ENCODE assay signal across 18 cellular contexts in genomic region chr2:48406096-48406495, GRCh38. TPM values are rescaled to one million over a fixed set of nuclear protein-coding genes. Genes with fewer than 3 reads are reported as not detected.
DNase-seq lines count a peak whose midpoint lies in the region; TF ChIP-seq lines count a peak whose summit lies in the region.
"Had no signal": no experiment of that assay in that cellular context is flagged by ENCODE, and none has a peak within 500 bp of the region (broad histone marks: within the 10 kb centered on the region; RNA-seq: fewer than 3 reads in every experiment).

No MANE protein-coding gene starts in this region.

- H4K20me1 ChIP-seq in KMS-11 (ENCODE audit: insufficient read depth) (no peaks in the 10 kb centered on the region), OCI-LY1 (ENCODE audit: insufficient read depth, low read length) (no peaks in the 10 kb centered on the region)

- H3K9me3 ChIP-seq in OCI-LY1 (ENCODE audit: low read length) (no peaks in the 10 kb centered on the region), prostate gland (no peaks in the 10 kb centered on the region)
- H3K9me3 ChIP-seq: MG63 had no signal

- H3K9me3 Mint-ChIP-seq in activated naive CD4-positive, alpha-beta T cell treated with anti-CD3 and anti-CD28 coated beads, Interleukin-2, amount 10 ng/mL, durations not matched to agents 7 days and 5 days, result no peaks in the 10 kb centered on the region

- no peak for DNase-seq in activated naive CD4-positive, alpha-beta T cell treated with anti-CD3 and anti-CD28 coated beads, Interleukin-2, amount 10 ng/mL, durations not matched to agents 7 days and 5 days
- DNase-seq in activated naive CD4-positive, alpha-beta T cell (lab: John Stamatoyannopoulos, UW), result no peak
- DNase-seq in fibroblast of villous mesenchyme (ENCODE audit: low read depth) (peak; percentile 7), NCI-H128 (lab: John Stamatoyannopoulos, UW; ENCODE audit: unreplicated experiment) (no peak), activated gamma-delta T cell treated with Interleukin-2 at 50 U/mL for 16 hours (no peak), prostate gland (ENCODE audit: low spot score) (no peak)
- DNase-seq: AML-193, COR-L47, DMS153, EL, KBM-7, MG63, NCI-H1436 treated with DMSO at 0.1 percent for 48 hours, NCI-H2029 treated with DMSO at 0.1 percent for 48 hours, NCI-H748 treated with DMSO at 0.1 percent for 48 hours had no signal

- no peak overlapping the region for H2AFZ ChIP-seq in KMS-11 (ENCODE audit: low read depth)
- H2AFZ ChIP-seq in OCI-LY1 (ENCODE audit: low read length), result no peak overlapping the region

- H3K79me2 ChIP-seq in KMS-11 (ENCODE audit: insufficient read depth, low read depth) (no peaks in the 10 kb centered on the region), OCI-LY1 (ENCODE audit: insufficient read depth, low read length) (no peaks in the 10 kb centered on the region)

- H3K4me2 ChIP-seq in KMS-11, result peak overlapping the region; percentile 36
- H3K4me2 ChIP-seq in OCI-LY1 (ENCODE audit: low read length), result no peak overlapping the region

- peaks cover 7% of the 10 kb centered on the region for H3K27me3 Mint-ChIP-seq in activated naive CD4-positive, alpha-beta T cell treated with anti-CD3 and anti-CD28 coated beads, Interleukin-2, amount 10 ng/mL, durations not matched to agents 7 days and 5 days

- TF ChIP-seq CTCF in KMS-11 (conservative IDR thresholded peaks at IDR 0.05; ENCODE audit: low read depth, low read length), result no peak
- TF ChIP-seq CTCF in OCI-LY1 (IDR thresholded peaks at IDR 0.05; ENCODE audit: low read length), result no peak
- TF ChIP-seq CTCF in fibroblast of villous mesenchyme (IDR thresholded peaks at IDR 0.05; ENCODE audit: insufficient read depth, low read depth, low read length), result no peak
- no peak for TF ChIP-seq CTCF in prostate gland (IDR thresholded peaks at IDR 0.05)

- CTCF ChIA-PET in activated naive CD4-positive, alpha-beta T cell treated with anti-CD3 and anti-CD28 coated beads, Interleukin-2, amount 10 ng/mL, durations not matched to agents 7 days and 5 days (lab: Charles Lee), result interaction anchor here (0.6 to 0.9 kb wide), 2 partner anchors 10 to 212 kb away, joined by 3 read pairs; no protein-coding TSS in a partner anchor

- intact Hi-C loops in prostate gland (cut with DNase I), result no loop called here

- H3K4me1 ChIP-seq in KMS-11 (ENCODE audit: low read depth, poor library complexity, severe bottlenecking) (peaks cover 17% of the 10 kb centered on the region), OCI-LY1 (ENCODE audit: insufficient read depth, low read length, severe bottlenecking) (peaks cover 40% of the 10 kb centered on the region), prostate gland (replicated peaks) (no peaks in the 10 kb centered on the region)

- no peaks in the 10 kb centered on the region for H3K9me2 ChIP-seq in OCI-LY1 (ENCODE audit: low read depth, low read length)

- H3K4me1 Mint-ChIP-seq in activated naive CD4-positive, alpha-beta T cell treated with anti-CD3 and anti-CD28 coated beads, Interleukin-2, amount 10 ng/mL, durations not matched to agents 7 days and 5 days, result peaks cover 26% of the 10 kb centered on the region

- WGBS in prostate gland, result 75% methylated on average over 3 of the region's 3 CpGs

- TF ChIP-seq POLR2A in prostate gland (IDR thresholded peaks at IDR 0.05), result no peak

- H3K27ac ChIP-seq in KMS-11 (no peak overlapping the region), OCI-LY1 (ENCODE audit: low read depth, low read length, poor library complexity, severe bottlenecking) (peak overlapping the region; percentile 52), prostate gland (no peak overlapping the region)

- peak overlapping the region; percentile 45 for H3K27ac Mint-ChIP-seq in activated naive CD4-positive, alpha-beta T cell treated with anti-CD3 and anti-CD28 coated beads, Interleukin-2, amount 10 ng/mL, durations not matched to agents 7 days and 5 days
- H3K27ac Mint-ChIP-seq: CD14-positive monocyte had no signal

- H3K27me3 ChIP-seq in KMS-11 (ENCODE audit: insufficient read depth, low read depth) (no peaks in the 10 kb centered on the region), OCI-LY1 (ENCODE audit: insufficient read depth, low read length) (no peaks in the 10 kb centered on the region), prostate gland (replicated peaks; ENCODE audit: insufficient read depth) (no peaks in the 10 kb centered on the region)
- H3K27me3 ChIP-seq: MG63 had no signal

- no peaks in the 10 kb centered on the region for H3K36me3 ChIP-seq in KMS-11 (ENCODE audit: insufficient read depth)
- no peaks in the 10 kb centered on the region for H3K36me3 ChIP-seq in OCI-LY1 (ENCODE audit: insufficient read depth, low read length)
- H3K36me3 ChIP-seq in prostate gland, result no peaks in the 10 kb centered on the region
- H3K36me3 ChIP-seq: MG63 had no signal

- no peak overlapping the region for H3K9ac ChIP-seq in KMS-11
- no peak overlapping the region for H3K9ac ChIP-seq in OCI-LY1 (ENCODE audit: low read length)

- no peaks in the 10 kb centered on the region for H3K36me3 Mint-ChIP-seq in activated naive CD4-positive, alpha-beta T cell treated with anti-CD3 and anti-CD28 coated beads, Interleukin-2, amount 10 ng/mL, durations not matched to agents 7 days and 5 days
- H3K36me3 Mint-ChIP-seq: CD14-positive monocyte had no signal

- no peaks in the 10 kb centered on the region for H3F3A ChIP-seq in OCI-LY1 (ENCODE audit: insufficient read depth, low read length)

- no peak overlapping the region for H3K4me3 Mint-ChIP-seq in activated naive CD4-positive, alpha-beta T cell treated with anti-CD3 and anti-CD28 coated beads, Interleukin-2, amount 10 ng/mL, durations not matched to agents 7 days and 5 days
- H3K4me3 Mint-ChIP-seq: CD14-positive monocyte had no signal

- H3K4me3 ChIP-seq in KMS-11 (IDR thresholded peaks at IDR 0.05; ENCODE audit: insufficient read depth, low read depth, low read length) (no peak overlapping the region), OCI-LY1 (ENCODE audit: low read depth, low read length, poor library complexity, severe bottlenecking) (no peak overlapping the region), fibroblast of villous mesenchyme (ENCODE audit: low read depth, low read length) (no peak overlapping the region), prostate gland (no peak overlapping the region)
- H3K4me3 ChIP-seq: MG63 had no signal

RNA-seq across cellular contexts. Expression of gene PPP1R21, which starts 34.5 kb away (rescaled TPM):
- 11.9 and 19.0 TPM in 2 replicates for total RNA-seq in fibroblast of villous mesenchyme
- total RNA-seq in prostate gland, result 10 to 100 TPM; 52.8 to 56.2 TPM
